In genomic region chr7:1230411-1231213, GRCh38 we compare ENCODE assay signal across 27 cellular contexts. TPM values are rescaled to one million over a fixed set of nuclear protein-coding genes. Genes with fewer than 3 reads are reported as not detected.
A peak's percentile ranks its signal among the peaks of the same experiment; 100 is the strongest.
DNase-seq lines count a peak whose midpoint lies in the region; ATAC-seq, FAIRE-seq and TF ChIP-seq lines count a peak whose summit lies in the region.
"Had no signal": no experiment of that assay in that cellular context is flagged by ENCODE, and none has a peak within 500 bp of the region (broad histone marks: within the 10 kb centered on the region; RNA-seq: fewer than 3 reads in every experiment).

No MANE protein-coding gene starts in this region.

- FAIRE-seq in H1 (lab: Jason Lieb, UNC), result no peak
- FAIRE-seq: A204.1, colon, endometrium, pancreas had no signal

- CTCF ChIA-PET in H1 (lab: Charles Lee; ENCODE audit: partially characterized antibody), result interaction anchor here (1.3 kb wide), 1 partner anchor 189 kb away, joined by 3 read pairs; no protein-coding TSS in a partner anchor

- peak overlapping the region; percentile 75 for H3K4me2 ChIP-seq in GM23338
- H3K4me2 ChIP-seq in H1 (ENCODE audit: insufficient read depth in 1 of 2, low read depth in 2 of 2, low read length in 2 of 2), result peak overlapping the region; percentile 53 to 59
- H3K4me2 ChIP-seq in neural cell (ENCODE audit: low read length), result no peak overlapping the region

- H3K4me1 ChIP-seq in GM23338 (ENCODE audit: insufficient read depth) (peaks cover 68% of the 10 kb centered on the region), H1 (replicated peaks in 1 of 4; ENCODE audit: control insufficient read depth in 3 of 4, insufficient read depth in 4 of 4, low read length in 3 of 4) (peaks cover 6 to 45% (median 36%) of the 10 kb centered on the region in 4 experiments), SJCRH30 (no peaks in the 10 kb centered on the region)
- H3K4me1 ChIP-seq: pancreas, right lobe of liver had no signal

- 0 out of 2 replicates have a peak, but pooled peaks cover 17% of the 10 kb centered on the region for H4K20me1 ChIP-seq in GM23338 (replicated peaks; ENCODE audit: insufficient read depth)
- peaks cover 15 to 19% of the 10 kb centered on the region in 2 experiments for H4K20me1 ChIP-seq in H1 (replicated peaks in 1 of 2; ENCODE audit: control insufficient read depth in 1 of 2, insufficient read depth in 2 of 2, low read length in 2 of 2)
- H4K20me1 ChIP-seq in neural cell (ENCODE audit: insufficient read depth), result no peaks in the 10 kb centered on the region

- H3K79me2 ChIP-seq in GM23338 (replicated peaks; ENCODE audit: insufficient read depth) (no peaks in the 10 kb centered on the region), H1 (ENCODE audit: control insufficient read depth in 1 of 2, insufficient read depth in 2 of 2, low read length in 2 of 2) (no peaks in the 10 kb centered on the region), neural cell (replicated peaks; ENCODE audit: insufficient read depth, low read length) (no peaks in the 10 kb centered on the region)

- 0 out of 2 replicates have a peak overlapping the region, but pooled peaks have one; percentile 72 for H2BK15ac ChIP-seq in H1 (ENCODE audit: low read length)

- peaks cover 26% of the 10 kb centered on the region for H3F3A ChIP-seq in GM23338 (replicated peaks; ENCODE audit: low read depth)
- peaks cover 5% of the 10 kb centered on the region for H3F3A ChIP-seq in neural cell (ENCODE audit: insufficient read depth, low read length, poor library complexity, severe bottlenecking)

- H2BK5ac ChIP-seq in H1 (ENCODE audit: low read depth, low read length), result no peak overlapping the region

- TF ChIP-seq CTCF in GM23338 (conservative IDR thresholded peaks at IDR 0.05; ENCODE audit: low read depth in 2 of 2), result no peak
- TF ChIP-seq CTCF in H1 (IDR thresholded peaks at IDR 0.05; ENCODE audit: control extremely low read depth in 1 of 3, insufficient read depth in 1 of 3, low read depth in 1 of 3, low read length in 3 of 3), result no peak
- TF ChIP-seq CTCF in neural cell (IDR thresholded peaks at IDR 0.05; ENCODE audit: poor library complexity, severe bottlenecking), result no peak

- H3K36me3 ChIP-seq in GM23338 (ENCODE audit: insufficient read depth) (no peaks in the 10 kb centered on the region), H1 (ENCODE audit: control insufficient read depth in 2 of 4, insufficient read depth in 4 of 4, low read length in 3 of 4) (peaks cover 0 to 11% (median 0%) of the 10 kb centered on the region in 4 experiments; a peak in 1 of 8 replicates), neural cell (ENCODE audit: insufficient read depth, low read length) (no peaks in the 10 kb centered on the region), SJCRH30 (no peaks in the 10 kb centered on the region)
- H3K36me3 ChIP-seq: pancreas, right lobe of liver had no signal

- no peak overlapping the region for H2AK5ac ChIP-seq in H1 (ENCODE audit: low read depth, low read length)

- H3K9ac ChIP-seq in H1 (replicated peaks in 1 of 4; ENCODE audit: extremely low read depth in 1 of 4, low read depth in 3 of 4, low read length in 3 of 4) (no peak overlapping the region), neural cell (ENCODE audit: low read length) (no peak overlapping the region)

- no peak overlapping the region for H3K56ac ChIP-seq in H1 (replicated peaks; ENCODE audit: insufficient read length, low read depth, low read length)

- peaks cover 3% of the 10 kb centered on the region; the same call in 1 of the 3 replicates for H3K36me3 Mint-ChIP-seq in GM23338 (ENCODE audit: low read depth)
- H3K36me3 Mint-ChIP-seq: activated naive CD8-positive, alpha-beta T cell; T-cell had no signal

- no peak overlapping the region for H3K14ac ChIP-seq in H1 (ENCODE audit: insufficient read length)

- peak overlapping the region; percentile 46 for H3K4me3 Mint-ChIP-seq in GM23338
- H3K4me3 Mint-ChIP-seq: activated CD4-positive, alpha-beta memory T cell treated with anti-CD3 and anti-CD28 coated beads, Interleukin-2, amount 10 ng/mL, durations not matched to agents 7 days and 5 days had no signal

- TF ChIP-seq EP300 in H1 (IDR thresholded peaks at IDR 0.05; ENCODE audit: borderline replicate concordance in 1 of 2, low read depth in 2 of 2, low read length in 2 of 2) (no peak), neural cell (conservative IDR thresholded peaks at IDR 0.05; ENCODE audit: poor library complexity, severe bottlenecking) (no peak)

- 0 out of 2 replicates have a peak overlapping the region, but pooled peaks have one; percentile 80 for H2BK20ac ChIP-seq in H1 (ENCODE audit: low read length)

- H3K27me3 Mint-ChIP-seq in GM23338 (ENCODE audit: insufficient read depth, low read depth, poor library complexity), result peaks cover 86% of the 10 kb centered on the region

- H3K27me3 ChIP-seq in GM23338 (ENCODE audit: insufficient read depth) (peaks cover 92% of the 10 kb centered on the region), H1 (replicated peaks in 1 of 4; ENCODE audit: control insufficient read depth in 3 of 4, extremely low read depth in 1 of 4, insufficient read depth in 3 of 4, low read length in 3 of 4) (peaks cover 76 to 92% (median 84%) of the 10 kb centered on the region in 4 experiments), neural cell (ENCODE audit: insufficient read depth, low read depth, low read length) (peaks cover 88% of the 10 kb centered on the region), SJCRH30 (peaks cover 3% of the 10 kb centered on the region; the same call in 1 of the 2 replicates)

- H2BK12ac ChIP-seq in H1 (ENCODE audit: low read depth, low read length), result 0 out of 2 replicates have a peak overlapping the region, but pooled peaks have one; percentile 87

- peaks cover 53% of the 10 kb centered on the region for H3K4me1 Mint-ChIP-seq in GM23338

- H3K23me2 ChIP-seq in H1 (ENCODE audit: low read depth, low read length), result peaks cover 7% of the 10 kb centered on the region; the same call in 1 of the 2 replicates

- ATAC-seq in GM23338 (no peak), HG02588 (IDR thresholded peaks at IDR 0.05; ENCODE audit: unreplicated experiment) (no peak)
- ATAC-seq: T-cell had no signal

- H3K79me1 ChIP-seq in H1 (ENCODE audit: low read depth, low read length), result no peaks in the 10 kb centered on the region

- H3K4me3 ChIP-seq in GM23338, result peak overlapping the region; percentile 48
- H3K4me3 ChIP-seq in H1 (ENCODE audit: extremely low read depth in 1 of 4, insufficient read depth in 2 of 4, low read depth in 3 of 4, low read length in 4 of 4), result peak overlapping the region in 1 of 4 experiments; percentile 31; a peak in 4 of 8 replicates
- H3K4me3 ChIP-seq in neural cell (ENCODE audit: low read length), result no peak overlapping the region
- no peak overlapping the region for H3K4me3 ChIP-seq in SJCRH30
- H3K4me3 ChIP-seq: pancreas, right lobe of liver had no signal

- H3K27ac Mint-ChIP-seq in GM23338, result no peak overlapping the region
- H3K27ac Mint-ChIP-seq: activated CD4-positive, alpha-beta memory T cell treated with anti-CD3 and anti-CD28 coated beads, Interleukin-2, amount 10 ng/mL, durations not matched to agents 7 days and 5 days; activated naive CD8-positive, alpha-beta T cell had no signal

- H3K9me2 ChIP-seq in GM23338 (ENCODE audit: insufficient read depth) (no peaks in the 10 kb centered on the region), neural cell (ENCODE audit: insufficient read depth, low read length) (no peaks in the 10 kb centered on the region)

- H4K5ac ChIP-seq in H1 (ENCODE audit: insufficient read length, low read depth, low read length), result no peak overlapping the region

- no peak overlapping the region for H3K27ac ChIP-seq in GM23338 (ENCODE audit: low read depth)
- H3K27ac ChIP-seq in H1 (ENCODE audit: low read depth, low read length), result no peak overlapping the region
- no peak overlapping the region for H3K27ac ChIP-seq in neural cell (ENCODE audit: low read length)
- H3K27ac ChIP-seq in SJCRH30, result no peak overlapping the region
- H3K27ac ChIP-seq: HL-60, pancreas, right lobe of liver, VCaP had no signal

- no peak overlapping the region for H4K91ac ChIP-seq in H1 (replicated peaks; ENCODE audit: insufficient read length, low read length)

- H3K4ac ChIP-seq in H1 (replicated peaks; ENCODE audit: insufficient read length, low read depth, low read length), result no peak overlapping the region

- TF ChIP-seq RAD21 in H1 (IDR thresholded peaks at IDR 0.05 in 1 of 2, conservative IDR thresholded peaks at IDR 0.05 in 1 of 2; ENCODE audit: low read depth in 2 of 2, low read length in 2 of 2), result no peak
- no peak for TF ChIP-seq RAD21 in neural cell (conservative IDR thresholded peaks at IDR 0.05)

- H2AFZ ChIP-seq in GM23338 (no peak overlapping the region), H1 (ENCODE audit: low read length) (no peak overlapping the region), neural cell (ENCODE audit: low read depth, low read length) (no peak overlapping the region)

- DNase-seq in NCI-H748 (lab: John Stamatoyannopoulos, UW; ENCODE audit: unreplicated experiment), result peak; percentile 48
- no peak for DNase-seq in NCI-H748 treated with DMSO at 0.1 percent for 48 hours (lab: John Stamatoyannopoulos, UW)
- peak; percentile 52 for DNase-seq in GM23338 (ENCODE audit: low spot score)
- no peak for DNase-seq in H1 (ENCODE audit: low read depth in 1 of 2, low spot score in 2 of 2)
- no peak for DNase-seq in SJCRH30
- no peak for DNase-seq in superior temporal gyrus (ENCODE audit: extremely low spot score)
- DNase-seq: activated CD4-positive, alpha-beta memory T cell treated with anti-CD3 and anti-CD28 coated beads, Interleukin-2, amount 10 ng/mL, durations not matched to agents 7 days and 5 days; NCI-H1436; right lobe of liver; Right ventricle myocardium superior; stimulated activated CD8-positive, alpha-beta memory T cell treated with anti-CD3 and anti-CD28 coated beads, Interleukin-4, amount 100 ng/mL, for 48 hours; T-cell had no signal

- 2% methylated on average over 55 of the region's 64 CpGs; no CpG with 5 or more reads in 1 of the 2 experiments for WGBS in H1 (ENCODE audit: extremely low coverage in 1 of 2, insufficient coverage in 1 of 2, insufficient read length in 1 of 2, insufficient replicate concordance in 2 of 2, low coverage in 1 of 2, low lambda C conversion rate in 2 of 2, missing lambda C conversion rate in 1 of 2), 2 experiments

- no peak overlapping the region for H3K23ac ChIP-seq in H1 (ENCODE audit: insufficient read length)

- H4K8ac ChIP-seq in H1 (ENCODE audit: extremely low read depth, insufficient read depth, low read length), result no peak overlapping the region

- no peak for TF ChIP-seq POLR2A in H1 (IDR thresholded peaks at IDR 0.05; ENCODE audit: control extremely low read depth in 1 of 2, low read depth in 2 of 2, low read length in 2 of 2)

- POLR2A ChIA-PET in H1 (lab: Charles Lee; ENCODE audit: partially characterized antibody), result interaction anchor here (1.0 to 1.4 kb wide), 3 partner anchors 8 to 15 kb away, joined by 3 to 10 read pairs (median 4); no protein-coding TSS in a partner anchor

- no peaks in the 10 kb centered on the region for H3K9me3 ChIP-seq in H1 (ENCODE audit: insufficient read depth in 2 of 2, low read depth in 1 of 2, low read length in 1 of 2)
- no peaks in the 10 kb centered on the region for H3K9me3 ChIP-seq in neural cell (ENCODE audit: low read length)
- no peaks in the 10 kb centered on the region for H3K9me3 ChIP-seq in SJCRH30 (replicated peaks)
- H3K9me3 ChIP-seq: pancreas, right lobe of liver had no signal

- peak overlapping the region; percentile 71; the same call in 1 of the 2 replicates for H3K18ac ChIP-seq in H1 (ENCODE audit: extremely low read depth, low read length)

- H2BK120ac ChIP-seq in H1 (replicated peaks; ENCODE audit: low read depth, low read length), result no peak overlapping the region

- peaks cover 3% of the 10 kb centered on the region for H3K9me3 Mint-ChIP-seq in GM23338
- H3K9me3 Mint-ChIP-seq: activated CD4-positive, alpha-beta memory T cell treated with anti-CD3 and anti-CD28 coated beads, Interleukin-2, amount 10 ng/mL, durations not matched to agents 7 days and 5 days; T-cell had no signal

RNA-seq across cellular contexts. Expression of gene UNCX, which starts 2.1 kb away (rescaled TPM):
- not detected in 2 replicates for total RNA-seq in GM23338 (2014; rRNA removed; shearing (Covaris generic))
- polyA plus RNA-seq in GM23338 (2016; fragmentation: Nextera tagmentation; extraction: Ambion mirVana) (not detected in 2 replicates), H1 (2011; rRNA removed) (0.03 TPM in 1 of 2 replicates, not detected in the other), neural cell (1.6 TPM in 2 replicates)
- not detected in 2 replicates for total RNA-seq in H1 (2021; fragmentation: NEBNext Ultra II Directional; extraction: Animal tissue kit (Norgen Biotek cat#: 25700))
- polyA plus RNA-seq in H1 (2011; cell fraction: cytosol; rRNA removed), result not detected
- not detected for polyA plus RNA-seq in H1 (2011; cell fraction: nucleus; rRNA removed)
- not detected in 4 replicates for polyA plus RNA-seq in H1 (2012, experiment 1 of 2)
- polyA plus RNA-seq in H1 (2012, experiment 2 of 2), result not detected
- 0.02 TPM for polyA plus RNA-seq in H1 (2013, experiment 1 of 2)
- not detected for polyA plus RNA-seq in H1 (2013, experiment 2 of 2)
- polyA minus RNA-seq in H1 (2011; rRNA and poly(A)+ RNA removed), result not detected in 2 replicates
- polyA minus RNA-seq in H1 (2011; cell fraction: cytosol; rRNA and poly(A)+ RNA removed), result not detected
- polyA minus RNA-seq in H1 (2011; cell fraction: nucleus; rRNA and poly(A)+ RNA removed), result not detected
- polyA minus RNA-seq in neural cell, result 0.93 and 1.5 TPM in 2 replicates
- 0.08 and 0.30 TPM in 2 replicates for total RNA-seq in SJCRH30 (2014; rRNA removed; shearing (Covaris generic))
- total RNA-seq: activated CD4-positive, alpha-beta memory T cell treated with anti-CD3 and anti-CD28 coated beads, Interleukin-2, amount 10 ng/mL, durations not matched to agents 7 days and 5 days; fibroblast of lung; lower leg skin; M059J; mucosa of gallbladder; OCI-LY7; pancreas; right lobe of liver; Right ventricle myocardium superior; T-cell had no signal
- polyA plus RNA-seq: BJ, fibroblast of lung, pancreas had no signal

Comparison
In these comparisons a context has a peak if more than half of its experiments do, and no peak if none do; other contexts are left out.
1. DNase-seq: peak in NCI-H748 (single experiment) and GM23338 (single experiment); none in NCI-H748 treated with DMSO at 0.1 percent for 48 hours (single experiment), H1 (0 of 2), SJCRH30 (0 of 2) and superior temporal gyrus (single experiment).